Comparison of ENCODE assay signal across 1 cellular context in genomic region chr5:96492654-96493053, GRCh38.
TF ChIP-seq lines count a peak whose summit lies in the region.

No MANE protein-coding gene starts in this region.

TF ChIP-seq in SK-N-SH, 30 proteins besides CTCF, POLR2A, EP300 and RAD21 (continued from another document):
- no peak for TF ChIP-seq PBX3 (IDR thresholded peaks at IDR 0.05)
- no peak for TF ChIP-seq NRF1 (IDR thresholded peaks at IDR 0.05; ENCODE audit: low read depth, low read length)
- no peak for TF ChIP-seq TCF12 (IDR thresholded peaks at IDR 0.05)
- TF ChIP-seq GATA2 (CRISPR knock-in tag; IDR thresholded peaks at IDR 0.05): no peak
- no peak for TF ChIP-seq TEAD4 (IDR thresholded peaks at IDR 0.05; ENCODE audit: borderline replicate concordance, insufficient read depth)
- no peak for TF ChIP-seq MEF2A (IDR thresholded peaks at IDR 0.05; ENCODE audit: borderline replicate concordance, low read depth)
- no peak for TF ChIP-seq RCOR1 (IDR thresholded peaks at IDR 0.05; ENCODE audit: low read length)
